7 cellular contexts compared by ENCODE assay signal in the genomic region with DNA sequence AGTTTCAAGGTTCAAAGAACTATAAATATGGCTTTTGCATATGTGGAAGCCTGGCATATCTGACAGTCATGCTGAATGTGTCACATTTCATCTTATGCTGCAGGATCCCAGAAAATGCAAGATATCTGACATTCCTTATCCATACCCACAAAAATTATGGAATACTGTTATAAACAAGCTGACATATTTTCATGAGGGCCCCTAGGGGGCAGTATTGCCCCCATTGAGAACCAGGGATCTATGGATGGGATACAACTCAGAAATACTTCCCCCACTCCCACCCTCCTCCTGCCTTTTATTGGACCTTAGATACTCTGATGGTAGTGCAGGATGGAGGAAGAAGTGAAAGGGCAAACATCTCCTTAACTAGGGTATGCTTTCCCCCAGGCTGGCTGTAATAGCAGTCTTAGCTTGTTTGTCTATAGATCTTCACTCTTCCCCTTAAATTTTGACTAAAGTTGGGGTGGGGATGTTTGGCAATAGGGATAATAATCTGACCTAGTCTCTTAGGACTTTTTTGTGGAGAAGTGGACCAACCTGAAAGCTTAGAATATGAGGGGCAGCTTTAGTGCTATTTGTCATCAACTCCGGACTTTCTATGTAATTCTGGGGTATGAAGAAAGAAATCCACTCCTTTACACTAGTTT. TPM values are rescaled to one million over a fixed set of nuclear protein-coding genes. Genes with fewer than 3 reads are reported as not detected.
DNase-seq lines count a peak whose midpoint lies in the region; ATAC-seq and TF ChIP-seq lines count a peak whose summit lies in the region.

No MANE protein-coding gene starts in this region.

- peak; percentile 53 for DNase-seq in GM12865 (ENCODE audit: low read depth)
- DNase-seq in Kasumi-1 (lab: John Stamatoyannopoulos, UW) = peak; percentile 17 to 22
- peak; percentile 72 for DNase-seq in amniotic epithelial cell (ENCODE audit: low read depth)
- DNase-seq in kidney glomerular epithelial cell (lab: John Stamatoyannopoulos, UW) = peak; percentile 76
- no peak for DNase-seq in activated T-helper 1 cell treated with anti-CD3 and anti-CD28 coated beads, Interleukin-12 subunit alpha, Interleukin-12 subunit beta, Interleukin-2, Interleukin-4 antibody, amounts not matched to agents 30 ng/mL and 10 ng/mL and 1 ng/mL, durations not matched to agents 14 hours and 24 hours and 36 hours (ENCODE audit: low spot score)

- no peak overlapping the region for H3K4me3 ChIP-seq in GM12865 (ENCODE audit: low read depth, low read length)

- H3K27ac Mint-ChIP-seq in activated T-helper 1 cell treated with anti-CD3 and anti-CD28 coated beads, Interleukin-12 subunit alpha, Interleukin-12 subunit beta, Interleukin-2, Interleukin-4 antibody, amounts not matched to agents 30 ng/mL and 10 ng/mL and 1 ng/mL, durations not matched to agents 14 hours and 24 hours and 36 hours = no peak overlapping the region

- no peaks in the 10 kb centered on the region for H3K36me3 Mint-ChIP-seq in activated T-helper 1 cell treated with anti-CD3 and anti-CD28 coated beads, Interleukin-12 subunit alpha, Interleukin-12 subunit beta, Interleukin-2, Interleukin-4 antibody, amounts not matched to agents 30 ng/mL and 10 ng/mL and 1 ng/mL, durations not matched to agents 14 hours and 24 hours and 36 hours (ENCODE audit: low read depth)

- no peaks in the 10 kb centered on the region for H3K4me1 Mint-ChIP-seq in activated T-helper 1 cell treated with anti-CD3 and anti-CD28 coated beads, Interleukin-12 subunit alpha, Interleukin-12 subunit beta, Interleukin-2, Interleukin-4 antibody, amounts not matched to agents 30 ng/mL and 10 ng/mL and 1 ng/mL, durations not matched to agents 14 hours and 24 hours and 36 hours (ENCODE audit: low read depth)

- ATAC-seq in HG03571 (IDR thresholded peaks at IDR 0.05; ENCODE audit: unreplicated experiment) = no peak
- no peak for ATAC-seq in HG02610 (IDR thresholded peaks at IDR 0.05; ENCODE audit: unreplicated experiment)

- no peak overlapping the region for H3K4me3 Mint-ChIP-seq in activated T-helper 1 cell treated with anti-CD3 and anti-CD28 coated beads, Interleukin-12 subunit alpha, Interleukin-12 subunit beta, Interleukin-2, Interleukin-4 antibody, amounts not matched to agents 30 ng/mL and 10 ng/mL and 1 ng/mL, durations not matched to agents 14 hours and 24 hours and 36 hours

- peaks cover 9% of the 10 kb centered on the region for H3K27me3 Mint-ChIP-seq in activated T-helper 1 cell treated with anti-CD3 and anti-CD28 coated beads, Interleukin-12 subunit alpha, Interleukin-12 subunit beta, Interleukin-2, Interleukin-4 antibody, amounts not matched to agents 30 ng/mL and 10 ng/mL and 1 ng/mL, durations not matched to agents 14 hours and 24 hours and 36 hours (ENCODE audit: insufficient read depth)

- H3K9me3 Mint-ChIP-seq in activated T-helper 1 cell treated with anti-CD3 and anti-CD28 coated beads, Interleukin-12 subunit alpha, Interleukin-12 subunit beta, Interleukin-2, Interleukin-4 antibody, amounts not matched to agents 30 ng/mL and 10 ng/mL and 1 ng/mL, durations not matched to agents 14 hours and 24 hours and 36 hours = no peaks in the 10 kb centered on the region

- TF ChIP-seq CTCF in GM12865 (IDR thresholded peaks at IDR 0.05; ENCODE audit: insufficient read depth, low read depth, low read length, missing control alignments) = peak; percentile 81

- intact Hi-C loops in activated T-helper 1 cell treated with anti-CD3 and anti-CD28 coated beads, Interleukin-12 subunit alpha, Interleukin-12 subunit beta, Interleukin-2, Interleukin-4 antibody, amounts not matched to agents 30 ng/mL and 10 ng/mL and 1 ng/mL, durations not matched to agents 14 hours and 24 hours and 36 hours (cut with micrococcal nuclease) = loop anchor here (1.0 to 5.0 kb wide), 4 partner anchors 99 to 533 kb away; a partner anchor contains a TSS

RNA-seq across cellular contexts. Expression of a gene that starts 3.5 kb away (rescaled TPM):
- not detected in 2 replicates for total RNA-seq in activated T-helper 1 cell treated with anti-CD3 and anti-CD28 coated beads, Interleukin-12 subunit alpha, Interleukin-12 subunit beta, Interleukin-2, Interleukin-4 antibody, amounts not matched to agents 30 ng/mL and 10 ng/mL and 1 ng/mL, durations not matched to agents 14 hours and 24 hours and 36 hours

RNA-seq across cellular contexts. Expression of a gene that starts 12.3 kb away (rescaled TPM):
- total RNA-seq in activated T-helper 1 cell treated with anti-CD3 and anti-CD28 coated beads, Interleukin-12 subunit alpha, Interleukin-12 subunit beta, Interleukin-2, Interleukin-4 antibody, amounts not matched to agents 30 ng/mL and 10 ng/mL and 1 ng/mL, durations not matched to agents 14 hours and 24 hours and 36 hours = not detected in 2 replicates

RNA-seq across cellular contexts. Expression of a gene that starts 18.6 kb away (rescaled TPM):
- total RNA-seq in activated T-helper 1 cell treated with anti-CD3 and anti-CD28 coated beads, Interleukin-12 subunit alpha, Interleukin-12 subunit beta, Interleukin-2, Interleukin-4 antibody, amounts not matched to agents 30 ng/mL and 10 ng/mL and 1 ng/mL, durations not matched to agents 14 hours and 24 hours and 36 hours = not detected in 2 replicates
